ENCODE assay signal across 1 cellular context in the genomic region with DNA sequence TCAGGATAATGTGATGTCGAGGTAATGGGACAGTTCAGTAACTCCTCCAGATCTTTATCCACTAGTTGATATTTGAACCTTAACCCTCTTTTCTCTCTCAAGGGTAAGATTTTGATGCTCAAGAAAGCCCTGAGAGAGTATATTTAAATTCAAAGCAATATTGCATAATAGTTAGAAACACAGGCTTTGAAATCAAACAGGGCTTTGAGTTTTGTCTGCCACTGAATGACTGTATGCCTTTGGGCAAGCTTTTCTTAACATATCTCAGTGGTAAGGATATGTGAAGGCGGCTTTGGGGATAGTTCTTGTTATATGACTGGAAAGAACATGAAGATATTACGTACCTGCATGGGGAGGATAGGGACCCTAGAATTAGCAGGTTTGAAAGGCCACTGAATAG.
TF ChIP-seq lines count a peak whose summit lies in the region.

No MANE protein-coding gene starts in this region.

TF ChIP-seq in K562, 482 proteins besides CTCF, POLR2A, EP300 and RAD21 (continued from another document):
- TF ChIP-seq ZFX (CRISPR knock-in tag; IDR thresholded peaks at IDR 0.05) = no peak
TF ChIP-seq in K562: peak in this region for 2.
